ENCODE assay signal across 13 cellular contexts in genomic region chr9:21804336-21804735, GRCh38. TPM values are rescaled to one million over a fixed set of nuclear protein-coding genes. Genes with fewer than 3 reads are reported as not detected.
DNase-seq lines count a peak whose midpoint lies in the region; FAIRE-seq and TF ChIP-seq lines count a peak whose summit lies in the region.
"Had no signal": no experiment of that assay in that cellular context is flagged by ENCODE, and none has a peak within 500 bp of the region (broad histone marks: within the 10 kb centered on the region; RNA-seq: fewer than 3 reads in every experiment).

No MANE protein-coding gene starts in this region.

- H3K9me1 ChIP-seq in endothelial cell of umbilical vein (replicated peaks; ENCODE audit: control insufficient read depth, extremely low read depth, insufficient read depth, low read length) = no peaks in the 10 kb centered on the region

- peaks cover 62% of the 10 kb centered on the region for H3K4me1 Mint-ChIP-seq in activated T-cell treated with anti-CD3 and anti-CD28 coated beads, Interleukin-2, amount 50 U/mL, for 24 hours (ENCODE audit: low read depth)
- peaks cover 45% of the 10 kb centered on the region for H3K4me1 Mint-ChIP-seq in CD14-positive monocyte

- peak overlapping the region; percentile 99 for H3K4me3 Mint-ChIP-seq in activated T-cell treated with anti-CD3 and anti-CD28 coated beads, Interleukin-2, amount 50 U/mL, for 24 hours
- H3K4me3 Mint-ChIP-seq in CD14-positive monocyte = no peak overlapping the region

- H3K9me3 Mint-ChIP-seq in activated T-cell treated with anti-CD3 and anti-CD28 coated beads, Interleukin-2, amount 50 U/mL, for 24 hours = no peaks in the 10 kb centered on the region
- H3K9me3 Mint-ChIP-seq in CD14-positive monocyte = no peaks in the 10 kb centered on the region
- H3K9me3 Mint-ChIP-seq: dendritic cell treated with granulocyte-macrophage colony-stimulating factor and Interleukin-4, amounts not matched to agents 40 ng/mL and 50 ng/mL, for 4 days; stimulated activated naive B cell treated with anti-CD40 and anti-IgM and Interleukin-4, amounts not matched to agents 10 μg/mL and 1 μg/mL and 100 μg/mL, for 72 hours had no signal

- H3K79me2 ChIP-seq in PC-9 (ENCODE audit: low read depth) = peaks cover 66% of the 10 kb centered on the region
- peaks cover 53% of the 10 kb centered on the region for H3K79me2 ChIP-seq in endothelial cell of umbilical vein (ENCODE audit: control insufficient read depth, insufficient read depth, low read length)

- H3K4me2 ChIP-seq in PC-9 (peak overlapping the region; percentile 94), endothelial cell of umbilical vein (ENCODE audit: insufficient read depth, low read length) (peak overlapping the region; percentile 98)

- DNase-seq in activated T-cell treated with anti-CD3 and anti-CD28 coated beads, Interleukin-2, amount 50 U/mL, for 24 hours = no peak
- no peak for DNase-seq in activated T-cell treated with anti-CD3 and anti-CD28 coated beads, Interleukin-2, amount 50 U/mL, for 48 hours
- DNase-seq in PC-9 = no peak
- no peak for DNase-seq in endothelial cell of umbilical vein (ENCODE audit: low read depth, low spot score)
- DNase-seq in retinal pigment epithelial cell (ENCODE audit: low read depth) = no peak
- DNase-seq in CD14-positive monocyte (ENCODE audit: low spot score) = no peak
- DNase-seq in NCI-H146 treated with DMSO at 0.1 percent for 48 hours (lab: John Stamatoyannopoulos, UW; ENCODE audit: unreplicated experiment) = no peak
- no peak for DNase-seq in foreskin melanocyte
- DNase-seq: NCI-H1105; small intestine; stimulated activated naive B cell treated with anti-CD40 and anti-IgM and Interleukin-4, amounts not matched to agents 10 μg/mL and 1 μg/mL and 100 μg/mL, for 72 hours had no signal

- peaks cover 70% of the 10 kb centered on the region for H3K36me3 Mint-ChIP-seq in activated T-cell treated with anti-CD3 and anti-CD28 coated beads, Interleukin-2, amount 50 U/mL, for 24 hours (ENCODE audit: low read depth)
- peaks cover 14 to 26% of the 10 kb centered on the region in 2 donors for H3K36me3 Mint-ChIP-seq in CD14-positive monocyte

- H3K4me3 ChIP-seq in PC-9 (peak overlapping the region; percentile 87), endothelial cell of umbilical vein (replicated peaks in 1 of 3; ENCODE audit: insufficient read depth in 1 of 3, low read depth in 1 of 3, low read length in 3 of 3) (no peak overlapping the region), retinal pigment epithelial cell (ENCODE audit: low read length) (peak overlapping the region; percentile 73)

- dilution Hi-C loops in endothelial cell of umbilical vein (cut with MboI; ENCODE audit: extremely low pct_ligation_motif_present, low sequenced_read_pairs) = no loop called here

- BruUV-seq in PC-9 (replicated peaks; lab: Mats Ljungman, UMichigan) (no TSS peak), endothelial cell of umbilical vein (replicated peaks; lab: Mats Ljungman, UMichigan) (no TSS peak)

- H3K36me3 ChIP-seq in PC-9 (ENCODE audit: low read depth) = 0 out of 2 replicates have a peak, but pooled peaks cover 6% of the 10 kb centered on the region
- peaks cover 0 to 2% of the 10 kb centered on the region in 2 experiments for H3K36me3 ChIP-seq in endothelial cell of umbilical vein (ENCODE audit: control insufficient read depth in 2 of 2, extremely low read depth in 1 of 2, insufficient read depth in 2 of 2, low read length in 2 of 2)

- FAIRE-seq in endothelial cell of umbilical vein (lab: Jason Lieb, UNC) = no peak
- FAIRE-seq: small intestine had no signal

- POLR2A ChIA-PET in PC-9 (lab: Charles Lee; ENCODE audit: unreplicated experiment) = no interaction called here
- POLR2A ChIA-PET in endothelial cell of umbilical vein (lab: Charles Lee) = no interaction called here

- peaks cover 5% of the 10 kb centered on the region for H3K27me3 Mint-ChIP-seq in activated T-cell treated with anti-CD3 and anti-CD28 coated beads, Interleukin-2, amount 50 U/mL, for 24 hours
- peaks cover 7 to 14% (median 7%) of the 10 kb centered on the region in 3 donors for H3K27me3 Mint-ChIP-seq in CD14-positive monocyte (ENCODE audit: low read depth in 3 of 3)
- H3K27me3 Mint-ChIP-seq: stimulated activated naive B cell treated with anti-CD40 and anti-IgM and Interleukin-4, amounts not matched to agents 10 μg/mL and 1 μg/mL and 100 μg/mL, for 72 hours had no signal

- H3K9me3 ChIP-seq in PC-9 (ENCODE audit: insufficient read depth, low read depth) (no peaks in the 10 kb centered on the region), endothelial cell of umbilical vein (replicated peaks; ENCODE audit: control insufficient read depth, insufficient read depth, low read length) (no peaks in the 10 kb centered on the region)

- H2AFZ ChIP-seq in PC-9 (no peak overlapping the region), endothelial cell of umbilical vein (ENCODE audit: low read depth, low read length) (no peak overlapping the region)

- H3K27ac ChIP-seq in PC-9 (no peak overlapping the region), endothelial cell of umbilical vein (ENCODE audit: insufficient read depth, low read depth, low read length) (no peak overlapping the region)
- H3K27ac ChIP-seq: RWPE1 had no signal

- no peak for TF ChIP-seq POLR2A in endothelial cell of umbilical vein (IDR thresholded peaks at IDR 0.05; ENCODE audit: low read depth, low read length)

- intact Hi-C loops in PC-9 (cut with micrococcal nuclease; ENCODE audit: unreplicated experiment) = loop anchor here (5.0 kb wide), 2 partner anchors 477 to 1877 kb away; no protein-coding TSS in a partner anchor
- intact Hi-C loops in endothelial cell of umbilical vein (cut with micrococcal nuclease) = loop anchor here (5.0 kb wide), 1 partner anchor 472 kb away; no protein-coding TSS in a partner anchor
- intact Hi-C loops in CD14-positive monocyte (cut with micrococcal nuclease) = no loop called here

- no peaks in the 10 kb centered on the region for H3F3A ChIP-seq in PC-9 (ENCODE audit: insufficient read depth, low read depth)

- H3K9ac ChIP-seq in endothelial cell of umbilical vein (replicated peaks; ENCODE audit: extremely low read depth, insufficient read depth, low read length) = no peak overlapping the region

- H3K27ac Mint-ChIP-seq in activated T-cell treated with anti-CD3 and anti-CD28 coated beads, Interleukin-2, amount 50 U/mL, for 24 hours = peak overlapping the region; percentile 99
- no peak overlapping the region for H3K27ac Mint-ChIP-seq in CD14-positive monocyte

- H3K4me1 ChIP-seq in PC-9 (replicated peaks; ENCODE audit: insufficient read depth) (peaks cover 27% of the 10 kb centered on the region), endothelial cell of umbilical vein (ENCODE audit: control insufficient read depth, extremely low read depth, insufficient read depth, low read length) (peaks cover 22% of the 10 kb centered on the region)

- no peaks in the 10 kb centered on the region for H3K9me2 ChIP-seq in PC-9 (ENCODE audit: insufficient read depth)

- H3K27me3 ChIP-seq in PC-9 (ENCODE audit: insufficient read depth, low read depth) (no peaks in the 10 kb centered on the region), endothelial cell of umbilical vein (ENCODE audit: control insufficient read depth in 2 of 2, insufficient read depth in 2 of 2, low read length in 2 of 2) (no peaks in the 10 kb centered on the region)

- TF ChIP-seq CTCF in PC-9 (conservative IDR thresholded peaks at IDR 0.05) (no peak), endothelial cell of umbilical vein (IDR thresholded peaks at IDR 0.05; ENCODE audit: extremely low read depth in 1 of 2, insufficient read depth in 1 of 2, low read depth in 1 of 2, low read length in 2 of 2) (no peak), retinal pigment epithelial cell (conservative IDR thresholded peaks at IDR 0.05; ENCODE audit: low read depth, low read length) (no peak), CD14-positive monocyte (IDR thresholded peaks at IDR 0.05) (no peak)

- H4K20me1 ChIP-seq in PC-9 (ENCODE audit: insufficient read depth) (no peaks in the 10 kb centered on the region), endothelial cell of umbilical vein (replicated peaks; ENCODE audit: control insufficient read depth, extremely low read depth, insufficient read depth, low read length) (no peaks in the 10 kb centered on the region)

- CTCF ChIA-PET in PC-9 (lab: Charles Lee) (no interaction called here), endothelial cell of umbilical vein (lab: Charles Lee) (interaction anchor here (3.3 kb wide), 1 partner anchor 370 kb away, joined by 14 read pairs; no protein-coding TSS in a partner anchor)

TF ChIP-seq in endothelial cell of umbilical vein, 7 proteins besides CTCF, POLR2A, EP300 and RAD21:
- TF ChIP-seq MAX (IDR thresholded peaks at IDR 0.05; ENCODE audit: insufficient read depth, insufficient read length) (no peak), FOS (IDR thresholded peaks at IDR 0.05; ENCODE audit: borderline replicate concordance, insufficient read depth, low read length) (no peak), EZH2 (IDR thresholded peaks at IDR 0.05; ENCODE audit: borderline replicate concordance, low read depth, low read length, severe bottlenecking) (no peak), POLR2AphosphoS5 (IDR thresholded peaks at IDR 0.05; ENCODE audit: insufficient read depth, low read depth, low read length) (no peak), MYC (IDR thresholded peaks at IDR 0.05; ENCODE audit: low read depth, low read length) (no peak)

RNA-seq across cellular contexts. Expression of gene MTAP, which starts 1.9 kb away (rescaled TPM):
- total RNA-seq in PC-9 (2021) (44.1 and 46.1 TPM in 2 replicates), endothelial cell of umbilical vein (51.2 and 55.1 TPM in 2 replicates)
- polyA plus RNA-seq in endothelial cell of umbilical vein (5.7 and 11.3 TPM in 2 replicates), CD14-positive monocyte (10 to 100 TPM in 1 of 2 donors, 1 to 10 TPM in 1; 7.8 to 11.3 TPM)
- polyA plus RNA-seq in endothelial cell of umbilical vein (2011; cell fraction: cytosol; rRNA removed) = 10.5 and 11.8 TPM in 2 replicates
- 20.9 and 28.0 TPM in 2 replicates for polyA plus RNA-seq in endothelial cell of umbilical vein (2011; cell fraction: nucleus; rRNA removed)
- 27.6 and 39.9 TPM in 2 replicates for polyA plus RNA-seq in endothelial cell of umbilical vein (2012)
- 31.6 and 36.1 TPM in 2 replicates for polyA minus RNA-seq in endothelial cell of umbilical vein
- 38.3 TPM for polyA minus RNA-seq in endothelial cell of umbilical vein (2011; cell fraction: cytosol; rRNA and poly(A)+ RNA removed)
- polyA minus RNA-seq in endothelial cell of umbilical vein (2011; cell fraction: nucleus; rRNA and poly(A)+ RNA removed) = 42.1 and 53.3 TPM in 2 replicates

Comparison
In these comparisons a context has a peak if more than half of its experiments do, and no peak if none do; other contexts are left out.
1. H3K4me3 ChIP-seq: peak in PC-9 (single experiment) and retinal pigment epithelial cell (single experiment); none in endothelial cell of umbilical vein (0 of 3).
2. intact Hi-C loops: an anchor here in PC-9 (5.0 kb wide) and endothelial cell of umbilical vein (5.0 kb wide); none called in CD14-positive monocyte.